10 cellular contexts compared by ENCODE assay signal in the genomic region with DNA sequence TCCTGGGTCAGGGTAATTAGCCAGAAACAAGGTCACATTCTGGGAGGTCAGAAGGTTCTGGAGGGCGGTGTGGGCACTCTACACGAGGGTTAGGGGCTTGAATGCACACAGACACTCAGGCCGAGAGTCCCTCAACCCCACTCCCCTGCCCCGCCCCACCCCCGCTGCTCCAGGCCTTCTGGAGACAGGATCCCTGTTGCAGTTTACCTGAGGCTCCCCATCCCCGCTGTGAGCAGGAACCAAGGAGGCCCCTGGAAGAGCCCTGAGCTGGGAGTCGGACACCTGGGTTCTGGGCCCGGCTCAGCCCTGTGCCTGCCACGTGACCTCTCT. TPM values are rescaled to one million over a fixed set of nuclear protein-coding genes. Genes with fewer than 3 reads are reported as not detected.
DNase-seq lines count a peak whose midpoint lies in the region; ATAC-seq and TF ChIP-seq lines count a peak whose summit lies in the region.
"Had no signal": no experiment of that assay in that cellular context is flagged by ENCODE, and none has a peak within 500 bp of the region (broad histone marks: within the 10 kb centered on the region; RNA-seq: fewer than 3 reads in every experiment).

No MANE protein-coding gene starts in this region.

- peak overlapping the region; percentile 100 for H3K27ac ChIP-seq in VCaP
- H3K27ac ChIP-seq in gastroesophageal sphincter, result peak overlapping the region; percentile 40 to 100 (median 98)
- H3K27ac ChIP-seq in sigmoid colon, result peak overlapping the region; percentile 99 to 100 (median 100)

- H3K4me3 ChIP-seq in GM08714 (ENCODE audit: low read length) (peak overlapping the region; percentile 76; the same call in 1 of the 2 replicates), gastroesophageal sphincter (peak overlapping the region; percentile 2 to 83), sigmoid colon (peak overlapping the region; percentile 2 to 99 (median 92))

- ATAC-seq in gastroesophageal sphincter (no peak), left lobe of liver (no peak), GM19455 (IDR thresholded peaks at IDR 0.05; ENCODE audit: unreplicated experiment) (no peak), HG03139 (IDR thresholded peaks at IDR 0.05; ENCODE audit: unreplicated experiment) (no peak)

- TF ChIP-seq EP300 in gastroesophageal sphincter (IDR thresholded peaks at IDR 0.05), result no peak
- TF ChIP-seq EP300 in sigmoid colon (IDR thresholded peaks at IDR 0.05), result no peak

- H3K27me3 ChIP-seq in gastroesophageal sphincter (no peaks in the 10 kb centered on the region), sigmoid colon (no peaks in the 10 kb centered on the region)

- TF ChIP-seq POLR2A in gastroesophageal sphincter (IDR thresholded peaks at IDR 0.05), result no peak
- no peak for TF ChIP-seq POLR2A in sigmoid colon (IDR thresholded peaks at IDR 0.05)

- DNase-seq in sigmoid colon, result no peak
- DNase-seq in left lobe of liver (ENCODE audit: low spot score), result no peak
- no peak for DNase-seq in OCI-M2 (lab: John Stamatoyannopoulos, UW; ENCODE audit: unreplicated experiment)
- DNase-seq: stimulated activated naive CD4-positive, alpha-beta T cell treated with Interleukin-2 at 50 U/mL for 16 hours; T1000 had no signal

- intact Hi-C loops in sigmoid colon (cut with DNase I), result no loop called here

- no peaks in the 10 kb centered on the region for H3K9me3 ChIP-seq in gastroesophageal sphincter
- no peaks in the 10 kb centered on the region for H3K9me3 ChIP-seq in sigmoid colon

- H3K4me1 ChIP-seq in gastroesophageal sphincter (peaks cover 0 to 65% (median 45%) of the 10 kb centered on the region in 3 donors), sigmoid colon (peaks cover 0 to 61% (median 48%) of the 10 kb centered on the region in 4 donors)

- WGBS in gastroesophageal sphincter (ENCODE audit: low coverage in 1 of 2), 2 donors, result 23% methylated on average over 2 of the region's 9 CpGs; no CpG with 5 or more reads in 1 of the 2 donors
- WGBS in sigmoid colon, 2 donors, result 79 to 89% methylated on average over 9 of the region's 9 CpGs

- TF ChIP-seq CTCF in VCaP (conservative IDR thresholded peaks at IDR 0.05), result no peak
- TF ChIP-seq CTCF in gastroesophageal sphincter (IDR thresholded peaks at IDR 0.05), result no peak
- TF ChIP-seq CTCF in sigmoid colon (IDR thresholded peaks at IDR 0.05), result no peak

- H3K36me3 ChIP-seq in gastroesophageal sphincter (peaks cover 0 to 2% of the 10 kb centered on the region in 2 donors), sigmoid colon (peaks cover 1 to 4% (median 2%) of the 10 kb centered on the region in 4 donors)

RNA-seq across cellular contexts. Expression of gene ACTG1, which starts 4.4 kb away (rescaled TPM):
- 1,000 to 10,000 TPM in 3 of 4 donors, 100 to 1,000 TPM in 1; 829 to 1,848 (median 1,550) TPM for total RNA-seq in gastroesophageal sphincter
- 1,000 to 10,000 TPM; 1,038 to 2,003 (median 1,212) TPM for total RNA-seq in sigmoid colon
- polyA plus RNA-seq in sigmoid colon, result 1,000 to 10,000 TPM; 2,538 to 4,527 (median 2,852) TPM
- total RNA-seq in left lobe of liver, result 264 TPM

RNA-seq across cellular contexts. Expression of gene FSCN2, which starts 11.2 kb away (rescaled TPM):
- 1 to 10 TPM in 2 of 4 donors, under 1 TPM in 2; 0.49 to 2.1 (median 1.0) TPM for total RNA-seq in gastroesophageal sphincter
- 1 to 10 TPM in 1 of 4 donors, under 1 TPM in 2, not detected in 1; 0.33 to 1.1 (median 0.95) TPM for total RNA-seq in sigmoid colon
- polyA plus RNA-seq in sigmoid colon, result 1 to 10 TPM in 1 of 3 donors, not detected in 2; 2.3 TPM
- 0.18 TPM for total RNA-seq in left lobe of liver

RNA-seq across cellular contexts. Expression of gene FAAP100, which starts 35.2 kb away (rescaled TPM):
- total RNA-seq in gastroesophageal sphincter (10 to 100 TPM; 14.6 to 32.1 (median 20.7) TPM), sigmoid colon (10 to 100 TPM in 3 of 4 donors, 1 to 10 TPM in 1; 9.6 to 24.1 (median 14.6) TPM), left lobe of liver (18.9 TPM)
- polyA plus RNA-seq in sigmoid colon, result 10 to 100 TPM in 2 of 3 donors, 1 to 10 TPM in 1; 6.6 to 27.2 (median 10.9) TPM

Comparison
In these comparisons a context has a peak if more than half of its experiments do, and no peak if none do; other contexts are left out.
1. H3K4me3 ChIP-seq: peak in every context shown above with its lines; median percentile 92 in sigmoid colon; 76 in GM08714; 42 in gastroesophageal sphincter.